ENCODE assay signal across 8 cellular contexts in the genomic region with DNA sequence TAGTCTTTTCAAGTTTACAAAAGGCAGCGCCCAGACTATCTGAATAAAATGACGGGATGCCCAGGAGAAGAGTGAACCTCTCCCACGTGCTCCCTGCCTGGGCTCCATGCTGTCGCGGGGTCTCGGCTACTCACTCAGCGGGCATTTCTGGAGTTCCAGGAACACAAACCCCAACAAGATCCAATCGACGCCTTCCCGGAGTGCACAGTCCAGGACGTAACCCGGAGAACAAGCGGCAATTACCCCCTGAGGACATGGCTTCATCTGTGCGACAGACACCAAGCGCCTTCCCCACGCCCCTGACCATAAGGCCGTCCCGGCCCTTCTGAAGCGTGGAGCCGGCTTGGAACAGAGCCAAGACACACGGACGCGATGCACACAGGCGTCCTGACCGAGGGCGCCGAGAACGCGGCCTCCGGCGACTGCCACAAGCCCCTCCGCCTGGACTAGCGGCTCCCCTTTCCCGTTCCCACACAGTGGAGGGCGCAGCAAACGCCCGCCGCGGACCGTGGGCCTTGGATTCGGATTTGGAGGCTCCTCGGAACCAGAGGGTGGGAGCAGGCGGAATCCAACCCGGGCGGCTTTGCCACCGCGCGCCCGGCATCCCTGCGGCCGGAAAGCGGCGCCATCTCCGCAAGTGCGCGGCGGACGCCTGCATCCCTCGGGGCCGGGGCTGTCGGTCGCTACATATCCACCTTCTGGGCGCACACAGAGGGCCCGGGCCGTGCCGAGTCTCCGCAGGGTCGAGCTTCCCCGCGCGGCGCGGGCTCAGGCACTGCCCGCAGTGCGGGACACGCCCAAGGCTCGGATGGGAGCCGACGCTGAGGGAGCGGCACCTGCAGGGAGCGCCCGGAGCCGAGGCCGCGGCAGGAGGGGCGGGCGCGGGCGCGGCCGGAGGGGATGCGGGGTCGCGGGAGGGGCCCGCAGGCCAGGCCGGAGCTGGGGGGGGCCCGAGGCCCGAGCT. TPM values are rescaled to one million over a fixed set of nuclear protein-coding genes. Genes with fewer than 3 reads are reported as not detected.
A peak's percentile ranks its signal among the peaks of the same experiment; 100 is the strongest.
DNase-seq lines count a peak whose midpoint lies in the region; ATAC-seq and TF ChIP-seq lines count a peak whose summit lies in the region.

No MANE protein-coding gene starts in this region.

- no peaks in the 10 kb centered on the region for H3K9me3 Mint-ChIP-seq in HFFc6

- H3K27me3 ChIP-seq in endocrine pancreas (ENCODE audit: control insufficient read depth, insufficient read depth, low read length) (no peaks in the 10 kb centered on the region), stomach smooth muscle (ENCODE audit: control insufficient read depth in 1 of 2, insufficient read depth in 2 of 2, low read length in 2 of 2) (no peaks in the 10 kb centered on the region)

- peak overlapping the region; percentile 81 for H3K9ac ChIP-seq in endocrine pancreas (ENCODE audit: control insufficient read depth, insufficient read depth, low read length)
- peak overlapping the region; percentile 36 to 58 for H3K9ac ChIP-seq in stomach smooth muscle (ENCODE audit: low read length in 2 of 2)

- no peaks in the 10 kb centered on the region for H3K36me3 Mint-ChIP-seq in HFFc6 (ENCODE audit: low read depth)

- H3K4me1 ChIP-seq in endocrine pancreas (ENCODE audit: control insufficient read depth, insufficient read depth, low read length) (no peaks in the 10 kb centered on the region), mucosa of descending colon (ENCODE audit: low read depth) (peaks cover 10% of the 10 kb centered on the region), stomach smooth muscle (ENCODE audit: control insufficient read depth, insufficient read depth, low read length) (peaks cover 22% of the 10 kb centered on the region)

- peak; percentile 50 for ATAC-seq in mucosa of descending colon

- no peak overlapping the region for H3K27ac ChIP-seq in stomach smooth muscle (ENCODE audit: low read length)

- peaks cover 8% of the 10 kb centered on the region for H3K4me1 Mint-ChIP-seq in HFFc6 (ENCODE audit: low read depth)

- H3K4me3 Mint-ChIP-seq in HFFc6: peak overlapping the region; percentile 85

- no peak overlapping the region for H3K27ac Mint-ChIP-seq in HFFc6

- intact Hi-C loops in mucosa of descending colon (cut with DNase I, micrococcal nuclease): loop anchor here in 1 of 2 donors (10.0 kb wide), 1 partner anchor 155 kb away; no protein-coding TSS in a partner anchor

- TF ChIP-seq CTCF in HFFc6 (IDR thresholded peaks at IDR 0.05) (no peak), mucosa of descending colon (IDR thresholded peaks at IDR 0.05) (no peak)

- H3K36me3 ChIP-seq in endocrine pancreas (ENCODE audit: control insufficient read depth, insufficient read depth, low read length) (peaks cover 2% of the 10 kb centered on the region), mucosa of descending colon (ENCODE audit: low read depth) (no peaks in the 10 kb centered on the region), stomach smooth muscle (ENCODE audit: control insufficient read depth in 2 of 2, insufficient read depth in 2 of 2, low read length in 2 of 2) (no peaks in the 10 kb centered on the region)

- DNase-seq in NCI-H187 (lab: John Stamatoyannopoulos, UW) (peak; percentile 68 to 76), NCI-H187 treated with DMSO at 0.1 percent for 48 hours (lab: John Stamatoyannopoulos, UW) (no peak), HFFc6 (no peak), NCI-H1930 (lab: John Stamatoyannopoulos, UW) (peak; percentile 18 to 71), mucosa of descending colon (peak; percentile 50 to 75 (median 74))
- DNase-seq in activated CD4-positive, alpha-beta T cell treated with anti-CD3 and anti-CD28 coated beads, Interleukin-2, amount 50 U/mL, for 4 hours: peak; percentile 18 to 24

- H3K9me3 ChIP-seq in endocrine pancreas (ENCODE audit: control insufficient read depth, low read length): no peaks in the 10 kb centered on the region
- no peaks in the 10 kb centered on the region for H3K9me3 ChIP-seq in mucosa of descending colon
- no peaks in the 10 kb centered on the region for H3K9me3 ChIP-seq in stomach smooth muscle (ENCODE audit: control insufficient read depth in 2 of 2, low read length in 2 of 2)

- H3K4me3 ChIP-seq in endocrine pancreas (ENCODE audit: control insufficient read depth, insufficient read depth, low read length) (peak overlapping the region; percentile 55), mucosa of descending colon (peak overlapping the region; percentile 14), stomach smooth muscle (ENCODE audit: low read length in 2 of 2) (peak overlapping the region; percentile 79 to 85)

- H3K27me3 Mint-ChIP-seq in HFFc6 (ENCODE audit: insufficient read depth): peaks cover 14% of the 10 kb centered on the region

RNA-seq across cellular contexts. Expression of a gene that starts 0.7 kb away (rescaled TPM):
- 1 to 10 TPM; 1.9 to 3.6 (median 2.4) TPM for total RNA-seq in HFFc6 (2021; fragmentation: NEBNext Ultra II Directional; extraction: Animal tissue kit (Norgen Biotek cat#: 25700))
- 10 to 100 TPM in 1 of 3 donors, 1 to 10 TPM in 2; 3.0 to 13.5 (median 3.4) TPM for total RNA-seq in mucosa of descending colon

Comparison
In these comparisons a context has a peak if more than half of its experiments do, and no peak if none do; other contexts are left out.
1. DNase-seq: peak in NCI-H187 (2 of 2), NCI-H1930 (2 of 2), activated CD4-positive, alpha-beta T cell treated with anti-CD3 and anti-CD28 coated beads, Interleukin-2, amount 50 U/mL, for 4 hours (2 of 2) and mucosa of descending colon (3 of 3); none in NCI-H187 treated with DMSO at 0.1 percent for 48 hours (single experiment) and HFFc6 (single experiment).
2. H3K4me3 ChIP-seq: peak in every context shown above with its lines; median percentile 82 in stomach smooth muscle; 55 in endocrine pancreas; 14 in mucosa of descending colon.